16 cellular contexts compared by ENCODE assay signal in the genomic region with DNA sequence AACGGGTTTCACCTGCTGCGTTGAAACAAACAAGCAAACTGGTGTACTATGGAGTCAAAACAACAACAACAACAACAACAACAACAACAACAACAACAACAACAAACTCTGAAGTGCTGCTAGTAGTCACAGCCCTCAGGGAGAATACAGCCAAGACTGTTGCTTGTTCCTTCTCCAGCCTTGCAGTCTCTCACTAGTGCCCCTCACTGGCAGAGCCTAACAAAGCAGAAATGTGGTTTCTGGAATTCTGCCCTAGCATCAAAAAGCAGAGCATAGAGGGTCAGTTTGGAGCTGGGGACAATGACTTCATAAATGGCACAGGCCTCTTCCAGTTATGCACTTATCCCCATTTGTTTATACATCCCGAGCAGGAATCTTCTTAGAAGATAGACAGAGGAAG.
"Had no signal": no experiment of that assay in that cellular context is flagged by ENCODE, and none has a peak within 500 bp of the region (broad histone marks: within the 10 kb centered on the region; RNA-seq: fewer than 3 reads in every experiment).

No MANE protein-coding gene starts in this region.

- H3K27ac ChIP-seq: coronary artery, esophagus muscularis mucosa, upper lobe of right lung had no signal

- H3K4me3 Mint-ChIP-seq: activated CD4-positive, alpha-beta T cell treated with anti-CD3 and anti-CD28 coated beads, Interleukin-2, amount 10 ng/mL, durations not matched to agents 24 days and 14 days; activated CD8-positive, alpha-beta T cell treated with anti-CD3 and anti-CD28 coated beads for 36 hours; activated naive CD8-positive, alpha-beta T cell treated with anti-CD3 and anti-CD28 coated beads for 36 hours; activated T-helper 17 cell treated with anti-CD3 and anti-CD28 coated beads, Interleukin-2, amount 50 U/mL, for 72 hours; brain; nephron progenitor cell; stimulated activated naive B cell treated with anti-CD40 and anti-IgM and Interleukin-4, amounts not matched to agents 10 μg/mL and 1 μg/mL and 100 μg/mL, for 72 hours had no signal

- H3K36me3 Mint-ChIP-seq: activated naive CD8-positive, alpha-beta T cell treated with anti-CD3 and anti-CD28 coated beads for 36 hours; brain; stimulated activated naive B cell treated with anti-CD40 and anti-IgM and Interleukin-4, amounts not matched to agents 10 μg/mL and 1 μg/mL and 100 μg/mL, for 72 hours had no signal

- H3K27me3 Mint-ChIP-seq: activated CD4-positive, alpha-beta T cell treated with anti-CD3 and anti-CD28 coated beads, Interleukin-2, amount 10 ng/mL, durations not matched to agents 24 days and 14 days; activated CD8-positive, alpha-beta T cell treated with anti-CD3 and anti-CD28 coated beads for 36 hours; activated naive CD8-positive, alpha-beta T cell treated with anti-CD3 and anti-CD28 coated beads for 36 hours; activated T-helper 17 cell treated with anti-CD3 and anti-CD28 coated beads, Interleukin-2, amount 50 U/mL, for 72 hours; stimulated activated naive B cell treated with anti-CD40 and anti-IgM and Interleukin-4, amounts not matched to agents 10 μg/mL and 1 μg/mL and 100 μg/mL, for 72 hours had no signal

- H3K9me3 ChIP-seq: esophagus muscularis mucosa, upper lobe of right lung had no signal

- H3K4me1 ChIP-seq: esophagus muscularis mucosa, upper lobe of right lung had no signal

- ATAC-seq: activated CD8-positive, alpha-beta T cell treated with anti-CD3 and anti-CD28 coated beads for 36 hours; activated T-helper 17 cell treated with anti-CD3 and anti-CD28 coated beads, Interleukin-2, amount 50 U/mL, for 72 hours; left lobe of liver; stimulated activated naive B cell treated with anti-CD40 and anti-IgM and Interleukin-4, amounts not matched to agents 10 μg/mL and 1 μg/mL and 100 μg/mL, for 72 hours; upper lobe of right lung had no signal

- H3K4me3 ChIP-seq: coronary artery, esophagus muscularis mucosa, upper lobe of right lung had no signal

- H3K27ac Mint-ChIP-seq: activated CD4-positive, alpha-beta T cell treated with anti-CD3 and anti-CD28 coated beads, Interleukin-2, amount 10 ng/mL, durations not matched to agents 24 days and 14 days; activated CD8-positive, alpha-beta T cell treated with anti-CD3 and anti-CD28 coated beads for 36 hours; activated naive CD8-positive, alpha-beta T cell treated with anti-CD3 and anti-CD28 coated beads for 36 hours; activated T-helper 17 cell treated with anti-CD3 and anti-CD28 coated beads, Interleukin-2, amount 50 U/mL, for 72 hours; brain; nephron progenitor cell; stimulated activated naive B cell treated with anti-CD40 and anti-IgM and Interleukin-4, amounts not matched to agents 10 μg/mL and 1 μg/mL and 100 μg/mL, for 72 hours had no signal

- H3K27me3 ChIP-seq: esophagus muscularis mucosa, upper lobe of right lung had no signal

- H3K36me3 ChIP-seq: esophagus muscularis mucosa, upper lobe of right lung had no signal

- H3K4me1 Mint-ChIP-seq: activated CD4-positive, alpha-beta T cell treated with anti-CD3 and anti-CD28 coated beads, Interleukin-2, amount 10 ng/mL, durations not matched to agents 24 days and 14 days; activated naive CD8-positive, alpha-beta T cell treated with anti-CD3 and anti-CD28 coated beads for 36 hours; activated T-helper 17 cell treated with anti-CD3 and anti-CD28 coated beads, Interleukin-2, amount 50 U/mL, for 72 hours; brain; nephron progenitor cell; stimulated activated naive B cell treated with anti-CD40 and anti-IgM and Interleukin-4, amounts not matched to agents 10 μg/mL and 1 μg/mL and 100 μg/mL, for 72 hours had no signal

- H3K9me3 Mint-ChIP-seq: activated CD4-positive, alpha-beta T cell treated with anti-CD3 and anti-CD28 coated beads, Interleukin-2, amount 10 ng/mL, durations not matched to agents 24 days and 14 days; activated CD8-positive, alpha-beta T cell treated with anti-CD3 and anti-CD28 coated beads for 36 hours; brain; nephron progenitor cell had no signal

- DNase-seq: activated CD4-positive, alpha-beta T cell treated with anti-CD3 and anti-CD28 coated beads, Interleukin-2, amount 10 ng/mL, durations not matched to agents 24 days and 14 days; activated CD8-positive, alpha-beta T cell treated with anti-CD3 and anti-CD28 coated beads for 36 hours; activated naive CD4-positive, alpha-beta T cell; activated naive CD8-positive, alpha-beta T cell treated with anti-CD3 and anti-CD28 coated beads for 36 hours; activated T-cell treated with anti-CD3 and anti-CD28 coated beads, Interleukin-2, amount 50 U/mL, for 1 hour; amygdala; kidney; nephron progenitor cell; retina; stimulated activated naive B cell treated with anti-CD40 and anti-IgM and Interleukin-4, amounts not matched to agents 10 μg/mL and 1 μg/mL and 100 μg/mL, for 72 hours; upper lobe of right lung had no signal
